8 cellular contexts compared by ENCODE assay signal in the genomic region with DNA sequence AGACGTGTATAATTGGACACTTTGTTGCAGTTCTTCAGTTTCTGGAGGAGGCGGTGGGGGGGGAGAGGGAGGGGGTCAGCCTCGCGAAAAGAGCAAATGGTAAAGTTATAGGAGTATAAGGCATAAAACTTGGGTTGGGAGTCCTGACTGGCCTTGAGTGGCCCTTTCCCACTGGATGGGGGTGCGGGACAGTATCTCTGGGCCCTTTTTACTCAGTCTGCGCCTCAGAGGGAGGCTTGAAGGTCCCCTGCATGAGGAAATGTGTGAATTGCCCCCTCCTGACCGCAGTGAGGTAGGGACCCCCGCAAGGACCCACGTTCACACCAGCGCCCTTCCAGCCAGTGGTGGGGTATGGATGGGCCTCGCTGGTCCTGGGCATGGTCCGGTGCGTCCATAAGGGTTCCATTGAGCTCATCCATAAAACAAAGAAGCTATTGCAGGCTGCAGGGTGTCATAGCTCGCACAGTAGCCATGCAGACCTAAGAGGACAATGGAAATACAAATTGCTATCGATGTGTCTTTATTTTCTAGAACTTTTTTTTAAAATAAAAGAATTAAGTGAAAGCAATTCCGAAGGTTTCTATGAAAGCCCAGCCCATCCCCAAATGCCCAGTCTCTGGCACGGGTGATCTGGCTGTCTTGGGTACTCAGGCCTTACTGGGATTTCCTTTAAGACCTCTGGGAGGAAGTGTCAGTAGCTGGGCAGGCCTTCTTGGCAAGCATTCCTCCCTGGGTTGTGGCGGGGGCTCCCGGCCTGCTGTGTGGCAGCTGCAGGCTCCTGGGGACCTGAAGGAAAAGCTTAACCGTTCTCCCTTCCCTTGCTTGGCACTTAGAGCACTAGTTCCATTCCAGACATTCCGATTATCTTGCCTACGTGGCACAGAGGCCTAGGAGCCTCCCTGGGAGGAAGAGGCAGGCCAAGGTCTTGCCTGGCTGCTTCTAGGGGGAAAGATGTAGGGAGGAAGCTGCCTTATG. TPM values are rescaled to one million over a fixed set of nuclear protein-coding genes. Genes with fewer than 3 reads are reported as not detected.
A peak's percentile ranks its signal among the peaks of the same experiment; 100 is the strongest.
DNase-seq lines count a peak whose midpoint lies in the region; ATAC-seq and TF ChIP-seq lines count a peak whose summit lies in the region.

No MANE protein-coding gene starts in this region.

- no peak overlapping the region for H3K9ac ChIP-seq in iPS-15b (ENCODE audit: low read depth, low read length)

- H3K9me3 ChIP-seq in iPS-15b (ENCODE audit: control insufficient read depth, insufficient read depth, low read length) (no peaks in the 10 kb centered on the region), sigmoid colon (no peaks in the 10 kb centered on the region)

- H3K4me1 ChIP-seq in iPS-15b (ENCODE audit: control insufficient read depth, insufficient read depth, low read length), result peaks cover 4% of the 10 kb centered on the region
- peaks cover 0 to 35% (median 20%) of the 10 kb centered on the region in 4 donors for H3K4me1 ChIP-seq in sigmoid colon

- TF ChIP-seq EP300 in sigmoid colon (IDR thresholded peaks at IDR 0.05), result no peak

- 9 to 40% methylated on average over 22 of the region's 22 CpGs for WGBS in sigmoid colon, 2 donors

- TF ChIP-seq POLR2A in sigmoid colon (IDR thresholded peaks at IDR 0.05), result no peak

- peak overlapping the region; percentile 90 for H3K4me3 ChIP-seq in iPS-15b (ENCODE audit: low read depth, low read length)
- H3K4me3 ChIP-seq in sigmoid colon, result peak overlapping the region; percentile 68 to 84 (median 78)

- no peak for ATAC-seq in GM18519 (IDR thresholded peaks at IDR 0.05; ENCODE audit: low FRiP score, unreplicated experiment)

- H3K36me3 ChIP-seq in iPS-15b (ENCODE audit: control insufficient read depth, insufficient read depth, low read length), result peaks cover 5% of the 10 kb centered on the region
- peaks cover 0 to 12% (median 4%) of the 10 kb centered on the region in 4 donors for H3K36me3 ChIP-seq in sigmoid colon

- DNase-seq in GM03348 (ENCODE audit: low spot score) (peak; percentile 73), astrocyte of the hippocampus (ENCODE audit: low read depth, low spot score) (peak; percentile 85), sigmoid colon (no peak), NCI-H1048 (lab: John Stamatoyannopoulos, UW) (no peak)
- no peak for DNase-seq in activated T-cell treated with anti-CD3 and anti-CD28 coated beads, Interleukin-2, amount 50 U/mL, for 1 hour
- DNase-seq in effector CD8-positive, alpha-beta T cell (lab: John Stamatoyannopoulos, UW), result no peak

- no peak for TF ChIP-seq CTCF in sigmoid colon (IDR thresholded peaks at IDR 0.05)

- H3K27me3 ChIP-seq in iPS-15b (ENCODE audit: control insufficient read depth, insufficient read depth, low read length) (peaks cover 3% of the 10 kb centered on the region), sigmoid colon (no peaks in the 10 kb centered on the region)

- peak overlapping the region; percentile 83 to 90 (median 88) for H3K27ac ChIP-seq in sigmoid colon

- intact Hi-C loops in sigmoid colon (cut with DNase I), result loop anchor here (10.0 kb wide), 4 partner anchors 262 to 1682 kb away; partner anchors contain the start of genes ATPSCKMT, FASTKD3 and MTRR

RNA-seq across cellular contexts. Expression of gene SEMA5A, which starts 1.4 kb away (rescaled TPM):
- 1 to 10 TPM; 1.8 to 2.8 (median 2.5) TPM for total RNA-seq in sigmoid colon
- polyA plus RNA-seq in sigmoid colon, result 1 to 10 TPM in 2 of 3 donors, under 1 TPM in 1; 0.60 to 4.7 (median 3.5) TPM

Comparison
In these comparisons a context has a peak if more than half of its experiments do, and no peak if none do; other contexts are left out.
1. DNase-seq: peak in GM03348 (single experiment) and astrocyte of the hippocampus (single experiment); none in sigmoid colon (single experiment), NCI-H1048 (single experiment), activated T-cell treated with anti-CD3 and anti-CD28 coated beads, Interleukin-2, amount 50 U/mL, for 1 hour (single experiment) and effector CD8-positive, alpha-beta T cell (single experiment).